Comparison of ENCODE assay signal across 8 cellular contexts in genomic region chr11:27718346-27718852, GRCh38. TPM values are rescaled to one million over a fixed set of nuclear protein-coding genes. Genes with fewer than 3 reads are reported as not detected.
DNase-seq lines count a peak whose midpoint lies in the region; ATAC-seq lines count a peak whose summit lies in the region.

No MANE protein-coding gene starts in this region.

- H3K4me3 ChIP-seq in HUES48 (ENCODE audit: low read depth, low read length), result peak overlapping the region; percentile 89
- peak overlapping the region; percentile 70 for H3K4me3 ChIP-seq in SK-N-MC
- peak overlapping the region; percentile 44 for H3K4me3 ChIP-seq in rectal smooth muscle tissue (ENCODE audit: low read length)

- H3K9me3 ChIP-seq in HUES48 (ENCODE audit: control insufficient read depth, insufficient read depth, low read length) (no peaks in the 10 kb centered on the region), SK-N-MC (ENCODE audit: low read depth, low read length) (no peaks in the 10 kb centered on the region)

- peak overlapping the region; percentile 87 for H3K9ac ChIP-seq in HUES48 (ENCODE audit: low read depth, low read length)
- H3K9ac ChIP-seq in SK-N-MC (ENCODE audit: insufficient read length), result no peak overlapping the region
- H3K9ac ChIP-seq in rectal smooth muscle tissue (ENCODE audit: low read length), result no peak overlapping the region

- in situ Hi-C loops in KBM-7 (cut with MboI; ENCODE audit: low pct_unique_long_range_greater_than_20kb, low sequenced_read_pairs), result no loop called here

- peaks cover 39% of the 10 kb centered on the region for H3K27me3 ChIP-seq in HUES48 (ENCODE audit: control insufficient read depth, insufficient read depth, low read length)
- peaks cover 28% of the 10 kb centered on the region for H3K27me3 ChIP-seq in rectal smooth muscle tissue (ENCODE audit: control insufficient read depth, insufficient read depth, low read length)

- DNase-seq in A172 (ENCODE audit: low spot score) (peak; percentile 84), SK-N-MC (ENCODE audit: low read depth, low spot score) (no peak), glomerular visceral epithelial cell (ENCODE audit: extremely low spot score) (peak; percentile 93), KBM-7 (no peak)

- H3K36me3 ChIP-seq in HUES48 (ENCODE audit: control insufficient read depth, insufficient read depth, low read length), result no peaks in the 10 kb centered on the region
- H3K36me3 ChIP-seq in SK-N-MC (ENCODE audit: insufficient read depth, low read length), result no peaks in the 10 kb centered on the region
- H3K36me3 ChIP-seq in rectal smooth muscle tissue (ENCODE audit: control insufficient read depth, insufficient read depth, low read length), result no peaks in the 10 kb centered on the region

- no peak for ATAC-seq in activated CD4-positive, CD25-positive, alpha-beta regulatory T cell treated with anti-CD3 and anti-CD28 coated beads, Interleukin-2, amount 50 U/mL, for 24 hours
- ATAC-seq in HG02870 (IDR thresholded peaks at IDR 0.05; ENCODE audit: unreplicated experiment), result no peak

- H3K27ac ChIP-seq in HUES48 (ENCODE audit: low read depth, low read length) (peak overlapping the region; percentile 97), SK-N-MC (no peak overlapping the region), rectal smooth muscle tissue (ENCODE audit: low read depth, low read length) (no peak overlapping the region)

- H3K4me1 ChIP-seq in HUES48 (ENCODE audit: control insufficient read depth, insufficient read depth, low read length) (peaks cover 37% of the 10 kb centered on the region), rectal smooth muscle tissue (ENCODE audit: control insufficient read depth, insufficient read depth, low read length) (no peaks in the 10 kb centered on the region)

RNA-seq across cellular contexts. Expression of gene BDNF, which starts 18.1 kb away (rescaled TPM):
- 12.7 and 17.5 TPM in 2 replicates for total RNA-seq in A172 (2014; rRNA removed; shearing (Covaris generic))

Comparison
In these comparisons a context has a peak if more than half of its experiments do, and no peak if none do; other contexts are left out.
1. DNase-seq: peak in A172 (single experiment) and glomerular visceral epithelial cell (single experiment); none in SK-N-MC (single experiment) and KBM-7 (single experiment).
2. Peak in every context shown above with its lines, with median percentiles within 50 percentile points of each other: H3K4me3 ChIP-seq.